ENCODE assay signal across 1 cellular context in the genomic region with DNA sequence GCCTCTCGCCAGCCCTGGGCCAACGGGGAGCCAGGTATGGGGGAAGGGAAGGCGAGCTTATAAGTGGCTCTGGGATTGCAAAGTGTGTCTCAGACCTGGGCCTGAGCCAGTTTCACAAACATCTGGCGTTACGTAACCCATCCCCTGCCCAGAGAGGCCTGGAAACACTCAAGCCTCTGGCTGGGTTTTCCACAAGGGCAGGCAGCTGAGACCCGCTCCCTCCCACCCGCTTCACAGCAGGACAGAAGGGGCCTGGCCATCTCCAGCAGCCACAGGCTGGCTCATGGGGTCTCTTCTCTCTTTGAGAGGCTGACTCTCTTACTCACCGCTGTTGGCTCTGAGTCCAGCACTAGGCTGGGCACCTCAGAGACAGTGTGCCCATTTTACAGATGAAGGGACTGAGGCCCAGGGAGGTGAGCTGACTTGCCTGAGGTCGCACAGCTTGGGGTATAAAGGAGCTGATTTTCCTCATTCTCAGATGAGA.
TF ChIP-seq lines count a peak whose summit lies in the region.

No MANE protein-coding gene starts in this region.

TF ChIP-seq in A549, 52 proteins besides CTCF, POLR2A, EP300 and RAD21 (continued from another document):
- no peak for TF ChIP-seq TP53 (CRISPR knock-in tag; IDR thresholded peaks at IDR 0.05)
- TF ChIP-seq ZFP36 (IDR thresholded peaks at IDR 0.05; ENCODE audit: borderline replicate concordance, partially characterized antibody) = no peak
- TF ChIP-seq MAZ (IDR thresholded peaks at IDR 0.05; ENCODE audit: borderline replicate concordance, low read depth, low read length) = no peak
- peak; percentile 65; the same call in 1 of the 2 replicates for TF ChIP-seq KDM1A (IDR thresholded peaks at IDR 0.05; ENCODE audit: low read depth)
- no peak for TF ChIP-seq SREBF2 (IDR thresholded peaks at IDR 0.05)
- TF ChIP-seq, protein P1, sequence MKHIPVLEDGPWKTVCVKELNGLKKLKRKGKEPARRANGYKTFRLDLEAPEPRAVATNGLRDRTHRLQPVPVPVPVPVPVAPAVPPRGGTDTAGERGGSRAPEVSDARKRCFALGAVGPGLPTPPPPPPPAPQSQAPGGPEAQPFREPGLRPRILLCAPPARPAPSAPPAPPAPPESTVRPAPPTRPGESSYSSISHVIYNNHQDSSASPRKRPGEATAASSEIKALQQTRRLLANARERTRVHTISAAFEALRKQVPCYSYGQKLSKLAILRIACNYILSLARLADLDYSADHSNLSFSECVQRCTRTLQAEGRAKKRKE (CRISPR knock-in tag; IDR thresholded peaks at IDR 0.05; ENCODE audit: low read depth) = no peak
- peak; percentile 59 to 83; a peak in 3 of 4 replicates for TF ChIP-seq CEBPB (IDR thresholded peaks at IDR 0.05)
TF ChIP-seq in A549: peak in this region for 2.
